18 cellular contexts compared by ENCODE assay signal in the genomic region with DNA sequence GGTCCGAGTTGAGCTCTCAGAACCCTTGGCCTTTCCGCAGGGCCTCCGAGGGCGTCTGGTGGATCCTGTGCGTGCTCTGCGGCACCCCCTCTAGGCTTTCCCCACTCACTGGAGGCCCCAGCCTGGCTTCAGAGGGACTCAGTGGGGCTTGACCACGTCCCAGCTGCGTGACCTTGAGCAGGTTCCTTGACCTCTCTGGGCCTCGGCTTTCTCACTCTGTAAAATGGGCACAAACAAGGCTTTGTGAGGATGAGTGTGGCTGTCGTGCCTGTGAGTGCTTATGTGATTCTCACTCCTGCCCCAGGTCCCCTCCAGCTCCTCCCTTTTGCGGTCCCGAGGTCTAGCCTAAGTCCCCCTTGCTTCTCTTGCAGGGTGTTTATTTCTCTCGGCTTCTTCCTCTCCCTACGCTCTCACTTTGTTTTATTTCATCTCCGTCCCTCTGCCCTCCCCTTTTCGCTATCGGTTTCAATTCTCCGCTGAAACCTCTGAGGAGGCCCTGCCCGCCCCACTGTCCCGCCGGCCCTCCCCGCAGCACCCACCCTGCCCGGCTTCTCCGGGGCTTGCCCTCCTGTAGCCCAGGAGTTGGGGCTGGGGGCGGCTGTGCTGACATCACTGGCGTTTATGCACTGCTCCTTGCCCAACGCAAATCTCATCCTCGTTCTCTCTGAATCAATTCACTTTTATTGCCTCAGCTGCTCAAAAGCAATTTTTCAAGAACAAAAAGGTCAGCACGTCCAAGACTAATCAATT.
DNase-seq lines count a peak whose midpoint lies in the region; ATAC-seq, FAIRE-seq and TF ChIP-seq lines count a peak whose summit lies in the region.
"Had no signal": no experiment of that assay in that cellular context is flagged by ENCODE, and none has a peak within 500 bp of the region (broad histone marks: within the 10 kb centered on the region; RNA-seq: fewer than 3 reads in every experiment).

No MANE protein-coding gene starts in this region.

- TF ChIP-seq CTCF in K562 (IDR thresholded peaks at IDR 0.05 in 2 of 3, conservative IDR thresholded peaks at IDR 0.05 in 1 of 3; ENCODE audit: insufficient read depth in 2 of 3, low read depth in 1 of 3, low read length in 3 of 3) (no peak), RWPE1 (conservative IDR thresholded peaks at IDR 0.05; ENCODE audit: low read depth) (no peak)

- H3K9me1 ChIP-seq in K562 (ENCODE audit: control insufficient read depth, insufficient read depth, low read length) = no peaks in the 10 kb centered on the region

- ATAC-seq in K562 = no peak
- no peak for ATAC-seq in HG03108 (IDR thresholded peaks at IDR 0.05; ENCODE audit: unreplicated experiment)
- ATAC-seq: lower lobe of right lung had no signal

- peak overlapping the region; percentile 77 for H3K27ac Mint-ChIP-seq in activated CD4-positive, alpha-beta T cell treated with anti-CD3 and anti-CD28 coated beads, Interleukin-2, amount 10 ng/mL, durations not matched to agents 7 days and 5 days
- no peak overlapping the region for H3K27ac Mint-ChIP-seq in IgD-negative memory B cell

- no peaks in the 10 kb centered on the region for H3K79me2 ChIP-seq in K562 (ENCODE audit: control insufficient read depth, insufficient read depth, low read length)

- POLR2A ChIA-PET in activated CD4-positive, alpha-beta T cell treated with anti-CD3 and anti-CD28 coated beads, Interleukin-2, amount 10 ng/mL, durations not matched to agents 7 days and 5 days (lab: Charles Lee) = no interaction called here
- POLR2A ChIA-PET in K562 (lab: Yijun Ruan, JAX) (interaction anchor here (0.6 kb wide), 1 partner anchor 78 kb away, joined by 3 read pairs; no protein-coding TSS in a partner anchor), RWPE1 (lab: Yijun Ruan, JAX; ENCODE audit: low non-redundant PET) (no interaction called here)

- H3K27ac ChIP-seq in K562 (ENCODE audit: extremely low read depth, low read depth, low read length) (no peak overlapping the region), RWPE1 (no peak overlapping the region)
- H3K27ac ChIP-seq: esophagus squamous epithelium, lower lobe of right lung, neutrophil, thyroid gland had no signal

- H3K9ac ChIP-seq in K562 (ENCODE audit: insufficient read depth in 1 of 2, low read depth in 2 of 2, low read length in 2 of 2) (no peak overlapping the region), skeletal muscle satellite cell (ENCODE audit: low read depth, low read length) (no peak overlapping the region)

- H3K4me1 ChIP-seq in K562 (replicated peaks in 1 of 2; ENCODE audit: control insufficient read depth in 2 of 2, insufficient read depth in 2 of 2, low read length in 2 of 2) = peaks cover 0 to 35% of the 10 kb centered on the region in 2 experiments; a peak in 2 of 5 replicates
- H3K4me1 ChIP-seq in skeletal muscle satellite cell (ENCODE audit: control insufficient read depth, insufficient read depth, low read length) = peaks cover 25% of the 10 kb centered on the region
- H3K4me1 ChIP-seq in HAP-1 = no peaks in the 10 kb centered on the region

- no peak for FAIRE-seq in K562 (lab: Jason Lieb, UNC)
- FAIRE-seq: colon had no signal

- peaks cover 2% of the 10 kb centered on the region for H3K27me3 Mint-ChIP-seq in activated CD4-positive, alpha-beta T cell treated with anti-CD3 and anti-CD28 coated beads, Interleukin-2, amount 10 ng/mL, durations not matched to agents 7 days and 5 days
- peaks cover 1% of the 10 kb centered on the region for H3K27me3 Mint-ChIP-seq in IgD-negative memory B cell

- no peak for TF ChIP-seq RAD21 in K562 (CRISPR knock-in tag; conservative IDR thresholded peaks at IDR 0.05 in 1 of 2, IDR thresholded peaks at IDR 0.05 in 1 of 2)

- TF ChIP-seq POLR2A in K562 (conservative IDR thresholded peaks at IDR 0.05) = no peak

- H3K27me3 ChIP-seq in K562 (ENCODE audit: control insufficient read depth in 2 of 2, insufficient read depth in 2 of 2, low read length in 2 of 2) (peaks cover 5 to 62% of the 10 kb centered on the region in 2 experiments; a peak in 4 of 5 replicates), skeletal muscle satellite cell (ENCODE audit: control insufficient read depth, insufficient read depth, low read length) (peaks cover 54% of the 10 kb centered on the region), HAP-1 (ENCODE audit: low read depth) (no peaks in the 10 kb centered on the region)
- H3K27me3 ChIP-seq: thyroid gland had no signal

- in situ Hi-C loops in K562 (cut with MboI) = no loop called here
- in situ Hi-C loops in HAP-1 (cut with MboI; ENCODE audit: low sequenced_read_pairs) = no loop called here

- H3K9me3 Mint-ChIP-seq in activated CD4-positive, alpha-beta T cell treated with anti-CD3 and anti-CD28 coated beads, Interleukin-2, amount 10 ng/mL, durations not matched to agents 7 days and 5 days = no peaks in the 10 kb centered on the region
- H3K9me3 Mint-ChIP-seq in IgD-negative memory B cell = no peaks in the 10 kb centered on the region

- H3K4me3 Mint-ChIP-seq in activated CD4-positive, alpha-beta T cell treated with anti-CD3 and anti-CD28 coated beads, Interleukin-2, amount 10 ng/mL, durations not matched to agents 7 days and 5 days = peak overlapping the region; percentile 19
- H3K4me3 Mint-ChIP-seq in IgD-negative memory B cell = peak overlapping the region in 3 of 4 donors; percentile 25 to 52 (median 47)

- intact Hi-C loops in K562 (cut with micrococcal nuclease) = no loop called here

- no peaks in the 10 kb centered on the region for H3K36me3 Mint-ChIP-seq in activated CD4-positive, alpha-beta T cell treated with anti-CD3 and anti-CD28 coated beads, Interleukin-2, amount 10 ng/mL, durations not matched to agents 7 days and 5 days (ENCODE audit: low read depth)
- H3K36me3 Mint-ChIP-seq in IgD-negative memory B cell = no peaks in the 10 kb centered on the region

- CTCF ChIA-PET in activated CD4-positive, alpha-beta T cell treated with anti-CD3 and anti-CD28 coated beads, Interleukin-2, amount 10 ng/mL, durations not matched to agents 7 days and 5 days (lab: Charles Lee) = no interaction called here
- CTCF ChIA-PET in K562 (lab: Yijun Ruan, JAX; ENCODE audit: low intra/inter-chr PET ratio) (no interaction called here), RWPE1 (lab: Yijun Ruan, JAX) (interaction anchor here (0.6 kb wide), 1 partner anchor 145 kb away, joined by 3 read pairs; no protein-coding TSS in a partner anchor)

- H3K9me3 ChIP-seq in K562 (replicated peaks; ENCODE audit: control insufficient read depth, insufficient read depth, low read depth, low read length) (no peaks in the 10 kb centered on the region), skeletal muscle satellite cell (replicated peaks; ENCODE audit: low read length) (no peaks in the 10 kb centered on the region), HAP-1 (no peaks in the 10 kb centered on the region)
- H3K9me3 ChIP-seq: esophagus squamous epithelium, lower lobe of right lung, neutrophil, thyroid gland had no signal

- H3K4me3 ChIP-seq in K562 (no peak overlapping the region), skeletal muscle satellite cell (ENCODE audit: low read length) (no peak overlapping the region), HAP-1 (no peak overlapping the region)
- H3K4me3 ChIP-seq: esophagus squamous epithelium, lower lobe of right lung, thyroid gland had no signal

- 12% methylated on average over 26 of the region's 29 CpGs for WGBS in K562 (ENCODE audit: insufficient coverage, low coverage, missing lambda C conversion rate)

- H2AFZ ChIP-seq in K562 (ENCODE audit: low read depth, low read length) = no peak overlapping the region

- no peaks in the 10 kb centered on the region for H3K36me3 ChIP-seq in K562 (ENCODE audit: control insufficient read depth, insufficient read depth, low read length)
- H3K36me3 ChIP-seq in skeletal muscle satellite cell (ENCODE audit: insufficient read depth, low read length) = no peaks in the 10 kb centered on the region
- H3K36me3 ChIP-seq in HAP-1 (replicated peaks) = no peaks in the 10 kb centered on the region
- H3K36me3 ChIP-seq: esophagus squamous epithelium, lower lobe of right lung, neutrophil, thyroid gland had no signal

- DNase-seq in activated CD4-positive, alpha-beta T cell treated with anti-CD3 and anti-CD28 coated beads, Interleukin-2, amount 10 ng/mL, durations not matched to agents 7 days and 5 days = no peak
- DNase-seq in activated CD4-positive, alpha-beta T cell treated with anti-CD3 and anti-CD28 coated beads for 4 hours = no peak
- no peak for DNase-seq in K562 (ENCODE audit: extremely low read depth in 1 of 4, low spot score in 3 of 4)
- DNase-seq in HAP-1 (ENCODE audit: low spot score in 2 of 2) = no peak
- no peak for DNase-seq in RWPE1 (ENCODE audit: low spot score)
- DNase-seq: DMS79 treated with DMSO at 0.1 percent for 48 hours, esophagus squamous epithelium, hypothalamus, KG1, lower lobe of right lung, NCI-H187 treated with DMSO at 0.1 percent for 48 hours, T-helper 9 cell, thyroid gland had no signal

- H4K20me1 ChIP-seq in K562 (replicated peaks; ENCODE audit: control insufficient read depth, insufficient read depth, low read length) = peaks cover 12% of the 10 kb centered on the region; the same call in 1 of the 2 replicates

- H3K4me2 ChIP-seq in K562 (ENCODE audit: insufficient read depth, low read length) = no peak overlapping the region
- H3K4me2 ChIP-seq in skeletal muscle satellite cell (ENCODE audit: low read length) = peak overlapping the region; percentile 56

- H3K4me1 Mint-ChIP-seq in activated CD4-positive, alpha-beta T cell treated with anti-CD3 and anti-CD28 coated beads, Interleukin-2, amount 10 ng/mL, durations not matched to agents 7 days and 5 days = peaks cover 16% of the 10 kb centered on the region
- peaks cover 0 to 7% (median 5%) of the 10 kb centered on the region in 3 donors for H3K4me1 Mint-ChIP-seq in IgD-negative memory B cell

- TF ChIP-seq EP300 in K562 (IDR thresholded peaks at IDR 0.05; ENCODE audit: low read length) = no peak

- BruUV-seq in K562 (replicated peaks; lab: Mats Ljungman, UMichigan) = no TSS peak

TF ChIP-seq in K562, 482 proteins besides CTCF, POLR2A, EP300 and RAD21 (continues in another document):
- TF ChIP-seq RBM25 (IDR thresholded peaks at IDR 0.05; ENCODE audit: low read depth, low read length, severe bottlenecking) (peak; percentile 84), MAFF (IDR thresholded peaks at IDR 0.05; ENCODE audit: low read length) (no peak), SMARCA5 (IDR thresholded peaks at IDR 0.05) (peak; percentile 72; the same call in 1 of the 2 replicates), ZFP36 (IDR thresholded peaks at IDR 0.05; ENCODE audit: low read depth, low read length, partially characterized antibody) (peak; percentile 32), CCNT2 (IDR thresholded peaks at IDR 0.05; ENCODE audit: borderline replicate concordance, extremely low read depth, insufficient read length, low read depth, low read length) (no peak), BCOR (IDR thresholded peaks at IDR 0.05) (peak; percentile 86), CHD4 (IDR thresholded peaks at IDR 0.05; ENCODE audit: insufficient read depth, insufficient replicate concordance, low read depth, low read length, poor library complexity, severe bottlenecking) (peak; percentile 26), KDM1A (IDR thresholded peaks at IDR 0.05) (peak; percentile 60 to 75; a peak in 3 of 4 replicates), RCOR1 (IDR thresholded peaks at IDR 0.05; ENCODE audit: borderline replicate concordance in 1 of 2, low read depth in 2 of 2, low read length in 2 of 2) (peak in 1 of 2 experiments; percentile 24; a peak in 1 of 4 replicates), WHSC1 (IDR thresholded peaks at IDR 0.05; ENCODE audit: low read length) (no peak)
